Comparison of ENCODE assay signal across 15 cellular contexts in the genomic region with DNA sequence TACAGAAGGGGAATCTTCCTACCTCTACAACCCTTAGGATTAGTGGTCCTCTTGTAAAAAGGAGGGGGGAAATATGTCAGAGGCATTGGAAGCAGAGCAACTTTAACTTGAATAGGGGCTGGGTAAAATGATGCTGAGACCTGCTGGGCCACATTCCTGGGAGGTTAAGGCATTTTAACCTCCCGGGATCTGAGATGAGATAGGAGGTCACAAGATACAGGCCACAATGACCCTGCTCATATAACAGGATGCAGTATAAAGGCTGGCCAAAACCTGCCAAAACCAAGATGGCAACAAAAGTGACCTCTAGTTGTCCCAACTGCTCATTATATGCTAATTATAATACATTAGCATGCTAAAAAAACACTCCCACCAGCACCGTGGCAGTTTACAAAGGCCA. TPM values are rescaled to one million over a fixed set of nuclear protein-coding genes. Genes with fewer than 3 reads are reported as not detected.
DNase-seq lines count a peak whose midpoint lies in the region; ATAC-seq and TF ChIP-seq lines count a peak whose summit lies in the region.
"Had no signal": no experiment of that assay in that cellular context is flagged by ENCODE, and none has a peak within 500 bp of the region (broad histone marks: within the 10 kb centered on the region; RNA-seq: fewer than 3 reads in every experiment).

No MANE protein-coding gene starts in this region.

- peak overlapping the region; percentile 54 for H3K4me2 ChIP-seq in PC-9
- H3K4me2 ChIP-seq: KMS-11 had no signal

- no peak overlapping the region for H3K4me3 ChIP-seq in PC-9

- no peaks in the 10 kb centered on the region for H3K9me2 ChIP-seq in PC-9 (ENCODE audit: insufficient read depth)

- H2AFZ ChIP-seq in PC-9, result no peak overlapping the region

- H3K4me1 Mint-ChIP-seq in activated CD8-positive, alpha-beta T cell treated with anti-CD3 and anti-CD28 coated beads for 36 hours (ENCODE audit: low read depth), result no peaks in the 10 kb centered on the region

- H3K4me3 Mint-ChIP-seq in activated CD8-positive, alpha-beta T cell treated with anti-CD3 and anti-CD28 coated beads for 36 hours, result no peak overlapping the region
- H3K4me3 Mint-ChIP-seq: CD4-positive, alpha-beta T cell had no signal

- DNase-seq in ELF-1 (ENCODE audit: low read depth, low spot score) (peak; percentile 84), PC-9 (peak; percentile 56 to 61), iPS-NIHi11 (ENCODE audit: low spot score) (peak; percentile 5), sciatic nerve (ENCODE audit: low spot score) (peak; percentile 7)
- no peak for DNase-seq in activated CD8-positive, alpha-beta T cell treated with anti-CD3 and anti-CD28 coated beads for 36 hours
- DNase-seq: CD4-positive, alpha-beta T cell; DMS153; NCI-H1417; NCI-H1930; NCI-H524; SIG-M5 had no signal

- CTCF ChIA-PET in PC-9 (lab: Charles Lee), result interaction anchor here (0.7 kb wide), 2 partner anchors 10 to 19 kb away, joined by 4 to 9 read pairs; no protein-coding TSS in a partner anchor
- CTCF ChIA-PET in activated CD8-positive, alpha-beta T cell treated with anti-CD3 and anti-CD28 coated beads for 36 hours (lab: Charles Lee), result no interaction called here

- intact Hi-C loops in PC-9 (cut with micrococcal nuclease; ENCODE audit: unreplicated experiment) (loop anchor here (2.0 kb wide), 2 partner anchors 21 to 31 kb away; no protein-coding TSS in a partner anchor), sciatic nerve (cut with DNase I) (no loop called here)
- intact Hi-C loops in activated CD8-positive, alpha-beta T cell treated with anti-CD3 and anti-CD28 coated beads for 36 hours (cut with micrococcal nuclease), result no loop called here

- H3K27me3 ChIP-seq in PC-9 (ENCODE audit: insufficient read depth, low read depth), result no peaks in the 10 kb centered on the region

- no TSS peak for BruUV-seq in PC-9 (replicated peaks; lab: Mats Ljungman, UMichigan)

- peaks cover 3% of the 10 kb centered on the region for H3K27me3 Mint-ChIP-seq in activated CD8-positive, alpha-beta T cell treated with anti-CD3 and anti-CD28 coated beads for 36 hours

- peaks cover 22% of the 10 kb centered on the region; the same call in 1 of the 2 replicates for H3F3A ChIP-seq in PC-9 (ENCODE audit: insufficient read depth, low read depth)

- TF ChIP-seq CTCF in PC-9 (conservative IDR thresholded peaks at IDR 0.05), result no peak
- no peak for TF ChIP-seq CTCF in activated CD8-positive, alpha-beta T cell treated with anti-CD3 and anti-CD28 coated beads for 36 hours (IDR thresholded peaks at IDR 0.05)

- ATAC-seq in sciatic nerve, result no peak
- no peak for ATAC-seq in activated CD8-positive, alpha-beta T cell treated with anti-CD3 and anti-CD28 coated beads for 36 hours
- no peak for ATAC-seq in GM19397 (IDR thresholded peaks at IDR 0.05; ENCODE audit: unreplicated experiment)
- no peak for ATAC-seq in GM19035 (IDR thresholded peaks at IDR 0.05; ENCODE audit: unreplicated experiment)

- H3K9me3 Mint-ChIP-seq in activated CD8-positive, alpha-beta T cell treated with anti-CD3 and anti-CD28 coated beads for 36 hours, result peaks cover 2% of the 10 kb centered on the region
- H3K9me3 Mint-ChIP-seq: CD4-positive, alpha-beta T cell had no signal

- POLR2A ChIA-PET in PC-9 (lab: Charles Lee; ENCODE audit: unreplicated experiment), result interaction anchor here (0.7 kb wide), 1 partner anchor 38 kb away, joined by 5 read pairs; a partner anchor contains a TSS
- POLR2A ChIA-PET in activated CD8-positive, alpha-beta T cell treated with anti-CD3 and anti-CD28 coated beads for 36 hours (lab: Charles Lee), result no interaction called here

- peaks cover 3% of the 10 kb centered on the region; the same call in 1 of the 2 replicates for H3K9me3 ChIP-seq in PC-9 (ENCODE audit: insufficient read depth, low read depth)

- H3K79me2 ChIP-seq in PC-9 (ENCODE audit: low read depth), result no peaks in the 10 kb centered on the region

- no peak overlapping the region for H3K27ac Mint-ChIP-seq in activated CD8-positive, alpha-beta T cell treated with anti-CD3 and anti-CD28 coated beads for 36 hours
- H3K27ac Mint-ChIP-seq: CD4-positive, alpha-beta T cell had no signal

- H3K27ac ChIP-seq in PC-9, result peak overlapping the region; percentile 43; the same call in 1 of the 2 replicates
- H3K27ac ChIP-seq: KMS-11, RWPE1 had no signal

- H3K4me1 ChIP-seq in PC-9 (replicated peaks; ENCODE audit: insufficient read depth), result peaks cover 47% of the 10 kb centered on the region

- no peaks in the 10 kb centered on the region for H4K20me1 ChIP-seq in PC-9 (ENCODE audit: insufficient read depth)

- H3K36me3 Mint-ChIP-seq in activated CD8-positive, alpha-beta T cell treated with anti-CD3 and anti-CD28 coated beads for 36 hours (ENCODE audit: low read depth), result no peaks in the 10 kb centered on the region

- H3K36me3 ChIP-seq in PC-9 (ENCODE audit: low read depth), result no peaks in the 10 kb centered on the region; the same call in 1 of the 2 replicates

RNA-seq across cellular contexts. Expression of a gene that starts 6.4 kb away (rescaled TPM):
- total RNA-seq in PC-9 (2021) (3.4 and 3.9 TPM in 2 replicates), sciatic nerve (22.6 TPM)
- under 1 TPM; 0.13 to 0.14 TPM for total RNA-seq in activated CD8-positive, alpha-beta T cell treated with anti-CD3 and anti-CD28 coated beads for 36 hours
- total RNA-seq: CD4-positive, alpha-beta T cell had no signal

RNA-seq across cellular contexts. Expression of a gene that starts 8.0 kb away (rescaled TPM):
- total RNA-seq in PC-9 (2021) (116 and 183 TPM in 2 replicates), sciatic nerve (28.9 TPM)
- total RNA-seq in activated CD8-positive, alpha-beta T cell treated with anti-CD3 and anti-CD28 coated beads for 36 hours, result 10 to 100 TPM; 41.4 to 48.2 TPM

RNA-seq across cellular contexts. Expression of a gene that starts 37.8 kb away (rescaled TPM):
- 507 and 685 TPM in 2 replicates for total RNA-seq in PC-9 (2021)
- 147 TPM for total RNA-seq in sciatic nerve
- total RNA-seq in activated CD8-positive, alpha-beta T cell treated with anti-CD3 and anti-CD28 coated beads for 36 hours, result 10 to 100 TPM; 41.4 to 50.8 TPM

RNA-seq across cellular contexts. Expression of a gene that starts 57.1 kb away (rescaled TPM):
- total RNA-seq in PC-9 (2021) (15.7 and 19.5 TPM in 2 replicates), sciatic nerve (57.3 TPM)
- total RNA-seq in activated CD8-positive, alpha-beta T cell treated with anti-CD3 and anti-CD28 coated beads for 36 hours, result 10 to 100 TPM; 41.3 to 41.8 TPM
